Comparison of ENCODE assay signal across 8 cellular contexts in the genomic region with DNA sequence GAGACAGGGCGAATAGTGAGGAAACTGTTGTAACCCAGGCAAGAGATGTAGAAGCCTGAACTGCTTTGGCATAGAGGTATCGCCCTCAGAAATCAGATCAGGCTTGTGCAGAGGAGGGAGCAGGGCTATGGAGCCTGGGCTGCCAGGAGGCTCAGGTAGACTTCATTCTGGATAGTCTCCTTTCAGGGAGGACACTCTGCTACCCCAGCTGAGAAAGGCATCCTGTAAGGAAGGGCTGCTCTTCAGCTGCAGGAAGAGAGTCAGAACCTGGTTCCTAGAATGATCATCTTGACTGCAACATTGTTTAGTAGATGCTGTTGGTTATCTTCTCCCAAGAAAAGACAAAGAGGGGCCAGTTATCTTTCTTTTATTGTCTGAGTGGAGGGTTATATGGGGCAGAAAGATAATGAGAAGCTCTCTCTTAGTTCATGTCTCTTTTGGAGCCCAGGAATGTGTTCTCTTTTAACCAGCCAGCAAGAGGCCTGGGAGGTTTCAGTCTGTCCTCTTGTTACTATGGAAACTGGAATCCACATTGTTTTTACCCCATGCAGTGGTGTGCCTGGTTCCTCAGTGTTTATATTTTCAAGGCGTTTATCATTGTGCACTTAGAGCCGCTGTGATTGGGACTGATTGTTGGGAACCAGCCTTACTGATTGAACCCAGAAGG.
DNase-seq lines count a peak whose midpoint lies in the region; ATAC-seq and TF ChIP-seq lines count a peak whose summit lies in the region.

No MANE protein-coding gene starts in this region.

- peak overlapping the region; percentile 92 for H3K27ac Mint-ChIP-seq in central memory CD8-positive, alpha-beta T cell (ENCODE audit: low read depth)
- H3K27ac Mint-ChIP-seq in glutamatergic neuron (ENCODE audit: unreplicated experiment), result no peak overlapping the region

- H3K4me3 ChIP-seq in BLaER1, result no peak overlapping the region
- H3K4me3 ChIP-seq in KMS-11 (IDR thresholded peaks at IDR 0.05; ENCODE audit: insufficient read depth, low read depth, low read length), result no peak overlapping the region
- no peak overlapping the region for H3K4me3 ChIP-seq in mesenchymal stem cell (ENCODE audit: insufficient read depth in 1 of 2, low read depth in 1 of 2, low read length in 2 of 2)

- H3K9me3 ChIP-seq in BLaER1 (no peaks in the 10 kb centered on the region), mesenchymal stem cell (ENCODE audit: control insufficient read depth, low read length) (no peaks in the 10 kb centered on the region)

- H3K4me3 Mint-ChIP-seq in central memory CD8-positive, alpha-beta T cell, result peak overlapping the region; percentile 49
- H3K4me3 Mint-ChIP-seq in glutamatergic neuron (ENCODE audit: unreplicated experiment), result no peak overlapping the region

- H3K23ac ChIP-seq in mesenchymal stem cell (ENCODE audit: low read length in 2 of 2), result peak overlapping the region in 1 of 2 experiments; percentile 3

- peak overlapping the region; percentile 0 for H4K8ac ChIP-seq in mesenchymal stem cell (ENCODE audit: low read length)

- peak overlapping the region; percentile 2 to 85 for H2BK12ac ChIP-seq in mesenchymal stem cell (ENCODE audit: low read length in 2 of 2)

- peak overlapping the region; percentile 56 for H2BK120ac ChIP-seq in mesenchymal stem cell (ENCODE audit: low read depth, low read length)

- TF ChIP-seq CTCF in KMS-11 (conservative IDR thresholded peaks at IDR 0.05; ENCODE audit: low read depth, low read length) (no peak), glutamatergic neuron (IDR thresholded peaks at IDR 0.05; ENCODE audit: partially characterized antibody, unreplicated experiment) (no peak)

- H3K36me3 ChIP-seq in BLaER1, result no peaks in the 10 kb centered on the region
- H3K36me3 ChIP-seq in KMS-11 (ENCODE audit: insufficient read depth), result no peaks in the 10 kb centered on the region
- no peaks in the 10 kb centered on the region for H3K36me3 ChIP-seq in mesenchymal stem cell (ENCODE audit: control insufficient read depth in 1 of 2, insufficient read depth in 2 of 2, low read depth in 1 of 2, low read length in 2 of 2)

- H3K9ac ChIP-seq in BLaER1 (no peak overlapping the region), KMS-11 (no peak overlapping the region), mesenchymal stem cell (ENCODE audit: low read length) (no peak overlapping the region)

- no peak overlapping the region for H2BK5ac ChIP-seq in mesenchymal stem cell (ENCODE audit: low read depth, low read length, poor library complexity, severe bottlenecking)

- peaks cover 53% of the 10 kb centered on the region for H3K4me1 ChIP-seq in BLaER1
- peaks cover 97% of the 10 kb centered on the region for H3K4me1 ChIP-seq in KMS-11 (ENCODE audit: low read depth, poor library complexity, severe bottlenecking)
- H3K4me1 ChIP-seq in mesenchymal stem cell (ENCODE audit: control insufficient read depth, insufficient read depth, low read depth, low read length), result peaks cover 9% of the 10 kb centered on the region

- H3K4ac ChIP-seq in mesenchymal stem cell (ENCODE audit: low read depth in 1 of 2, low read length in 2 of 2), result peak overlapping the region; percentile 9 to 52

- no peak for DNase-seq in central memory CD8-positive, alpha-beta T cell (ENCODE audit: low spot score in 2 of 2)
- DNase-seq in mesenchymal stem cell (peak; percentile 94), SIG-M5 treated with dmso at 0.1 percent for 504 hours (lab: John Stamatoyannopoulos, UW; ENCODE audit: unreplicated experiment) (no peak), glutamatergic neuron (no peak)

- no peak overlapping the region for H3K27ac ChIP-seq in BLaER1
- peak overlapping the region; percentile 34 for H3K27ac ChIP-seq in KMS-11
- peak overlapping the region; percentile 90 for H3K27ac ChIP-seq in mesenchymal stem cell (ENCODE audit: low read length, poor library complexity, severe bottlenecking)

- no peak for ATAC-seq in central memory CD8-positive, alpha-beta T cell (replicated peaks; ENCODE audit: extremely low read depth, poor library complexity, severe bottlenecking)
- ATAC-seq in HG03025 (IDR thresholded peaks at IDR 0.05; ENCODE audit: low FRiP score, unreplicated experiment), result no peak
- no peak for ATAC-seq in HG02798 (IDR thresholded peaks at IDR 0.05; ENCODE audit: poor library complexity, unreplicated experiment)

- no peaks in the 10 kb centered on the region for H3K27me3 ChIP-seq in BLaER1
- no peaks in the 10 kb centered on the region for H3K27me3 ChIP-seq in KMS-11 (ENCODE audit: insufficient read depth, low read depth)
- H3K27me3 ChIP-seq in mesenchymal stem cell (ENCODE audit: control insufficient read depth in 1 of 2, insufficient read depth in 1 of 2, low read length in 2 of 2), result no peaks in the 10 kb centered on the region

- peak overlapping the region; percentile 86 for H2AK5ac ChIP-seq in mesenchymal stem cell (ENCODE audit: low read length, severe bottlenecking)

- no peak overlapping the region for H3K14ac ChIP-seq in mesenchymal stem cell (ENCODE audit: low read length in 2 of 2)

- H3K79me2 ChIP-seq in KMS-11 (ENCODE audit: insufficient read depth, low read depth), result no peaks in the 10 kb centered on the region

- no peaks in the 10 kb centered on the region for H3K9me3 Mint-ChIP-seq in central memory CD8-positive, alpha-beta T cell
- H3K9me3 Mint-ChIP-seq in glutamatergic neuron (ENCODE audit: unreplicated experiment), result no peaks in the 10 kb centered on the region

- H2AFZ ChIP-seq in KMS-11 (ENCODE audit: low read depth) (no peak overlapping the region), mesenchymal stem cell (ENCODE audit: low read depth, low read length) (no peak overlapping the region)

- no peaks in the 10 kb centered on the region for H4K20me1 ChIP-seq in BLaER1
- H4K20me1 ChIP-seq in KMS-11 (ENCODE audit: insufficient read depth), result no peaks in the 10 kb centered on the region

- WGBS in mesenchymal stem cell, result 48% methylated on average over 4 of the region's 4 CpGs

- H3K27me3 Mint-ChIP-seq in central memory CD8-positive, alpha-beta T cell, result no peaks in the 10 kb centered on the region
- H3K27me3 Mint-ChIP-seq in glutamatergic neuron (ENCODE audit: unreplicated experiment), result no peaks in the 10 kb centered on the region

- peak overlapping the region; percentile 17 to 71 for H3K18ac ChIP-seq in mesenchymal stem cell (ENCODE audit: low read depth in 1 of 2, low read length in 2 of 2)

- H2BK15ac ChIP-seq in mesenchymal stem cell (ENCODE audit: low read depth, poor library complexity, severe bottlenecking), result peak overlapping the region; percentile 58

- peaks cover 7% of the 10 kb centered on the region for H3K36me3 Mint-ChIP-seq in central memory CD8-positive, alpha-beta T cell (ENCODE audit: insufficient read depth)
- H3K36me3 Mint-ChIP-seq in glutamatergic neuron (ENCODE audit: unreplicated experiment), result no peaks in the 10 kb centered on the region

- H4K91ac ChIP-seq in mesenchymal stem cell (ENCODE audit: low read length), result peak overlapping the region; percentile 12

- peak overlapping the region; percentile 84 for H3K4me2 ChIP-seq in BLaER1
- peak overlapping the region; percentile 62 for H3K4me2 ChIP-seq in KMS-11
- H3K4me2 ChIP-seq in mesenchymal stem cell (ENCODE audit: low read length, poor library complexity, severe bottlenecking), result peak overlapping the region; percentile 30

- H3K79me1 ChIP-seq in mesenchymal stem cell (replicated peaks; ENCODE audit: low read length, poor library complexity, severe bottlenecking), result peaks cover 19% of the 10 kb centered on the region

- peaks cover 99% of the 10 kb centered on the region for H3K4me1 Mint-ChIP-seq in central memory CD8-positive, alpha-beta T cell
- no peaks in the 10 kb centered on the region for H3K4me1 Mint-ChIP-seq in glutamatergic neuron (ENCODE audit: low read depth, unreplicated experiment)

Comparison
In these comparisons a context has a peak if more than half of its experiments do, and no peak if none do; other contexts are left out.
1. H3K4me2 ChIP-seq: peak in every context shown above with its lines; median percentile 84 in BLaER1; 62 in KMS-11; 30 in mesenchymal stem cell.